ENCODE assay signal across 23 cellular contexts in genomic region chr3:159447841-159448240, GRCh38.
"Had no signal": no experiment of that assay in that cellular context is flagged by ENCODE, and none has a peak within 500 bp of the region (broad histone marks: within the 10 kb centered on the region; RNA-seq: fewer than 3 reads in every experiment).

No MANE protein-coding gene starts in this region.

- H3K4me1 Mint-ChIP-seq: endodermal cell had no signal

- H3K27ac Mint-ChIP-seq: effector memory CD8-positive, alpha-beta T cell; endodermal cell had no signal

- H3K27ac ChIP-seq: coronary artery, esophagus squamous epithelium, gastrocnemius medialis, heart right ventricle, left lung, lower lobe of right lung had no signal

- H3K9me3 ChIP-seq: esophagus squamous epithelium, gastrocnemius medialis, heart right ventricle, left lung, lower lobe of right lung, mucosa of descending colon had no signal

- H3K36me3 ChIP-seq: esophagus squamous epithelium, gastrocnemius medialis, heart right ventricle, left lung, lower lobe of right lung had no signal

- H3K9me3 Mint-ChIP-seq: endodermal cell had no signal

- H3K36me3 Mint-ChIP-seq: mesothelial cell of epicardium had no signal

- H3K4me1 ChIP-seq: esophagus squamous epithelium, gastrocnemius medialis, heart right ventricle, left lung, lower lobe of right lung had no signal

- FAIRE-seq: colon, endometrium, islet of Langerhans, keratinocyte had no signal

- DNase-seq: effector CD8-positive, alpha-beta T cell; effector memory CD8-positive, alpha-beta T cell; endodermal cell; esophagus squamous epithelium; foreskin fibroblast; foreskin melanocyte; gastrocnemius medialis; glutamatergic neuron; head of caudate nucleus; heart right ventricle; hippocampal formation; left cardiac atrium; left lung; left ventricle myocardium superior; lower lobe of right lung; mesenchymal stem cell; mucosa of descending colon had no signal

- H3K4me3 Mint-ChIP-seq: effector memory CD8-positive, alpha-beta T cell; endodermal cell; mesothelial cell of epicardium had no signal

- H3K27me3 Mint-ChIP-seq: effector memory CD8-positive, alpha-beta T cell had no signal

- H3K27me3 ChIP-seq: esophagus squamous epithelium, gastrocnemius medialis, heart right ventricle, left lung had no signal

- H3K4me3 ChIP-seq: coronary artery, esophagus squamous epithelium, gastrocnemius medialis, heart right ventricle, left lung, lower lobe of right lung, mucosa of descending colon had no signal
